ENCODE assay signal across 21 cellular contexts in genomic region chr1:97091263-97091662, GRCh38.
"Had no signal": no experiment of that assay in that cellular context is flagged by ENCODE, and none has a peak within 500 bp of the region (broad histone marks: within the 10 kb centered on the region; RNA-seq: fewer than 3 reads in every experiment).

No MANE protein-coding gene starts in this region.

- H3K27me3 ChIP-seq: esophagus muscularis mucosa, gastroesophageal sphincter, ovary, suprapubic skin, thyroid gland, upper lobe of right lung, vagina had no signal

- H3K27me3 Mint-ChIP-seq: dendritic cell treated with granulocyte-macrophage colony-stimulating factor and Interleukin-4, amounts not matched to agents 40 ng/mL and 50 ng/mL, for 4 days; effector memory CD8-positive, alpha-beta T cell; memory B cell; naive B cell had no signal

- H3K9me3 Mint-ChIP-seq: dendritic cell treated with granulocyte-macrophage colony-stimulating factor and Interleukin-4, amounts not matched to agents 40 ng/mL and 50 ng/mL, for 4 days; effector memory CD8-positive, alpha-beta T cell; immature natural killer cell; memory B cell; mesothelial cell of epicardium; naive B cell; nephron had no signal

- H3K4me1 Mint-ChIP-seq: immature natural killer cell, memory B cell, naive B cell had no signal

- H3K4me1 ChIP-seq: gastroesophageal sphincter, left ventricle myocardium inferior, lower lobe of right lung, thyroid gland, upper lobe of right lung had no signal

- H3K9me3 ChIP-seq: esophagus muscularis mucosa, gastroesophageal sphincter, left ventricle myocardium inferior, lower lobe of right lung, ovary, suprapubic skin, thyroid gland, upper lobe of right lung, vagina had no signal

- ATAC-seq: effector memory CD8-positive, alpha-beta T cell; gastroesophageal sphincter; lower lobe of right lung; right cardiac atrium; upper lobe of right lung had no signal

- H3K4me3 ChIP-seq: esophagus muscularis mucosa, gastroesophageal sphincter, left ventricle myocardium inferior, lower lobe of right lung, ovary, suprapubic skin, thyroid gland, upper lobe of right lung, vagina had no signal

- FAIRE-seq: small intestine had no signal

- DNase-seq: effector memory CD8-positive, alpha-beta T cell; glutamatergic neuron; immature natural killer cell; left ventricle myocardium inferior; lower lobe of right lung; naive B cell; ovary; right cardiac atrium; small intestine; stimulated activated CD4-positive, alpha-beta T cell treated with anti-CD3 and anti-CD28 coated beads, Interleukin-12 subunit alpha, Interleukin-12 subunit beta, amount 100 ng/mL, for 4 hours; stimulated activated naive CD4-positive, alpha-beta T cell treated with Interleukin-2 at 50 U/mL for 16 hours; thyroid gland; upper lobe of right lung had no signal

- H3K27ac Mint-ChIP-seq: dendritic cell treated with granulocyte-macrophage colony-stimulating factor and Interleukin-4, amounts not matched to agents 40 ng/mL and 50 ng/mL, for 4 days; immature natural killer cell; memory B cell; mesothelial cell of epicardium; naive B cell had no signal

- H3K36me3 ChIP-seq: esophagus muscularis mucosa, gastroesophageal sphincter, lower lobe of right lung, ovary, suprapubic skin, upper lobe of right lung, vagina had no signal

- H3K36me3 Mint-ChIP-seq: memory B cell, mesothelial cell of epicardium, naive B cell had no signal

- H3K4me3 Mint-ChIP-seq: dendritic cell treated with granulocyte-macrophage colony-stimulating factor and Interleukin-4, amounts not matched to agents 40 ng/mL and 50 ng/mL, for 4 days; effector memory CD8-positive, alpha-beta T cell; immature natural killer cell; memory B cell; mesothelial cell of epicardium; nephron had no signal
